In the genomic region with DNA sequence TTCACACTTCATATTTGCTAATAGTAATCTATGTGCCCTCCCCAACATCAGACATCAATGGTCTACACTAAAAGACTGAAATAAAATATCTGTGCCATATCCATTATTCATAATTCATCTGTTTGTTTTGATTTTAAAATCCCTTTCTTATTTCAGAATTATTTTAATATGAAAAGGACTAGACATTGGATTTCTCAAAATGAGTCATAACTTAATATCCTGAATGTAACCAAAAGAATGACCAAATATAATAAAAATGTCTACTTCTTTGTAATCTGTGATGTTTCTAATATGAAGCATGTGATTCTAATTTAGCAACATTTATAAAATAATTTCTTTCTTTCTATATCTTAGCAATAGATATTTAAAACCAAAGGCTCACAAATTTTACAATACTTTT, we compare ENCODE assay signal across 2 cellular contexts.
TF ChIP-seq lines count a peak whose summit lies in the region.

No MANE protein-coding gene starts in this region.

TF ChIP-seq in SK-N-SH treated with all-trans-retinoic acid at 6 μM for 48 hours, 23 proteins besides CTCF, POLR2A, EP300 and RAD21 (continued from another document):
- TF ChIP-seq, protein P1, sequence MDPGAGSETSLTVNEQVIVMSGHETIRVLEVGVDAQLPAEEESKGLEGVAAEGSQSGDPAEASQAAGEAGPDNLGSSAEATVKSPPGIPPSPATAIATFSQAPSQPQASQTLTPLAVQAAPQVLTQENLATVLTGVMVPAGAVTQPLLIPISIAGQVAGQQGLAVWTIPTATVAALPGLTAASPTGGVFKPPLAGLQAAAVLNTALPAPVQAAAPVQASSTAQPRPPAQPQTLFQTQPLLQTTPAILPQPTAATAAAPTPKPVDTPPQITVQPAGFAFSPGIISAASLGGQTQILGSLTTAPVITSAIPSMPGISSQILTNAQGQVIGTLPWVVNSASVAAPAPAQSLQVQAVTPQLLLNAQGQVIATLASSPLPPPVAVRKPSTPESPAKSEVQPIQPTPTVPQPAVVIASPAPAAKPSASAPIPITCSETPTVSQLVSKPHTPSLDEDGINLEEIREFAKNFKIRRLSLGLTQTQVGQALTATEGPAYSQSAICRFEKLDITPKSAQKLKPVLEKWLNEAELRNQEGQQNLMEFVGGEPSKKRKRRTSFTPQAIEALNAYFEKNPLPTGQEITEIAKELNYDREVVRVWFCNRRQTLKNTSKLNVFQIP (CRISPR knock-in tag; IDR thresholded peaks at IDR 0.05; ENCODE audit: borderline replicate concordance, low read depth) = no peak

TF ChIP-seq in SK-N-SH, 30 proteins besides CTCF, POLR2A, EP300 and RAD21 (continued from another document):
- TF ChIP-seq, protein P2, sequence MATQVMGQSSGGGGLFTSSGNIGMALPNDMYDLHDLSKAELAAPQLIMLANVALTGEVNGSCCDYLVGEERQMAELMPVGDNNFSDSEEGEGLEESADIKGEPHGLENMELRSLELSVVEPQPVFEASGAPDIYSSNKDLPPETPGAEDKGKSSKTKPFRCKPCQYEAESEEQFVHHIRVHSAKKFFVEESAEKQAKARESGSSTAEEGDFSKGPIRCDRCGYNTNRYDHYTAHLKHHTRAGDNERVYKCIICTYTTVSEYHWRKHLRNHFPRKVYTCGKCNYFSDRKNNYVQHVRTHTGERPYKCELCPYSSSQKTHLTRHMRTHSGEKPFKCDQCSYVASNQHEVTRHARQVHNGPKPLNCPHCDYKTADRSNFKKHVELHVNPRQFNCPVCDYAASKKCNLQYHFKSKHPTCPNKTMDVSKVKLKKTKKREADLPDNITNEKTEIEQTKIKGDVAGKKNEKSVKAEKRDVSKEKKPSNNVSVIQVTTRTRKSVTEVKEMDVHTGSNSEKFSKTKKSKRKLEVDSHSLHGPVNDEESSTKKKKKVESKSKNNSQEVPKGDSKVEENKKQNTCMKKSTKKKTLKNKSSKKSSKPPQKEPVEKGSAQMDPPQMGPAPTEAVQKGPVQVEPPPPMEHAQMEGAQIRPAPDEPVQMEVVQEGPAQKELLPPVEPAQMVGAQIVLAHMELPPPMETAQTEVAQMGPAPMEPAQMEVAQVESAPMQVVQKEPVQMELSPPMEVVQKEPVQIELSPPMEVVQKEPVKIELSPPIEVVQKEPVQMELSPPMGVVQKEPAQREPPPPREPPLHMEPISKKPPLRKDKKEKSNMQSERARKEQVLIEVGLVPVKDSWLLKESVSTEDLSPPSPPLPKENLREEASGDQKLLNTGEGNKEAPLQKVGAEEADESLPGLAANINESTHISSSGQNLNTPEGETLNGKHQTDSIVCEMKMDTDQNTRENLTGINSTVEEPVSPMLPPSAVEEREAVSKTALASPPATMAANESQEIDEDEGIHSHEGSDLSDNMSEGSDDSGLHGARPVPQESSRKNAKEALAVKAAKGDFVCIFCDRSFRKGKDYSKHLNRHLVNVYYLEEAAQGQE (IDR thresholded peaks at IDR 0.05; ENCODE audit: low read depth, low read length) = no peak
- no peak for TF ChIP-seq MEF2A (IDR thresholded peaks at IDR 0.05; ENCODE audit: borderline replicate concordance, low read depth)
- TF ChIP-seq EZH2phosphoT487 (IDR thresholded peaks at IDR 0.05; ENCODE audit: borderline replicate concordance, low read depth) = no peak
- no peak for TF ChIP-seq RFX5 (IDR thresholded peaks at IDR 0.05; ENCODE audit: low read length)
- no peak for TF ChIP-seq JUND (IDR thresholded peaks at IDR 0.05)
- no peak for TF ChIP-seq POLR2AphosphoS5 (IDR thresholded peaks at IDR 0.05; ENCODE audit: low read depth, low read length)
- no peak for TF ChIP-seq CHD2 (IDR thresholded peaks at IDR 0.05; ENCODE audit: low read length, partially characterized antibody)
- no peak for TF ChIP-seq SMC3 (IDR thresholded peaks at IDR 0.05; ENCODE audit: low read depth, low read length)
- TF ChIP-seq ELF1 (IDR thresholded peaks at IDR 0.05) = no peak
- TF ChIP-seq, protein P3, sequence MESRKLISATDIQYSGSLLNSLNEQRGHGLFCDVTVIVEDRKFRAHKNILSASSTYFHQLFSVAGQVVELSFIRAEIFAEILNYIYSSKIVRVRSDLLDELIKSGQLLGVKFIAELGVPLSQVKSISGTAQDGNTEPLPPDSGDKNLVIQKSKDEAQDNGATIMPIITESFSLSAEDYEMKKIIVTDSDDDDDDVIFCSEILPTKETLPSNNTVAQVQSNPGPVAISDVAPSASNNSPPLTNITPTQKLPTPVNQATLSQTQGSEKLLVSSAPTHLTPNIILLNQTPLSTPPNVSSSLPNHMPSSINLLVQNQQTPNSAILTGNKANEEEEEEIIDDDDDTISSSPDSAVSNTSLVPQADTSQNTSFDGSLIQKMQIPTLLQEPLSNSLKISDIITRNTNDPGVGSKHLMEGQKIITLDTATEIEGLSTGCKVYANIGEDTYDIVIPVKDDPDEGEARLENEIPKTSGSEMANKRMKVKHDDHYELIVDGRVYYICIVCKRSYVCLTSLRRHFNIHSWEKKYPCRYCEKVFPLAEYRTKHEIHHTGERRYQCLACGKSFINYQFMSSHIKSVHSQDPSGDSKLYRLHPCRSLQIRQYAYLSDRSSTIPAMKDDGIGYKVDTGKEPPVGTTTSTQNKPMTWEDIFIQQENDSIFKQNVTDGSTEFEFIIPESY (IDR thresholded peaks at IDR 0.05; ENCODE audit: borderline replicate concordance, low read depth) = no peak
- no peak for TF ChIP-seq FOSL2 (IDR thresholded peaks at IDR 0.05; ENCODE audit: borderline replicate concordance, low read depth)
- TF ChIP-seq, protein P4, sequence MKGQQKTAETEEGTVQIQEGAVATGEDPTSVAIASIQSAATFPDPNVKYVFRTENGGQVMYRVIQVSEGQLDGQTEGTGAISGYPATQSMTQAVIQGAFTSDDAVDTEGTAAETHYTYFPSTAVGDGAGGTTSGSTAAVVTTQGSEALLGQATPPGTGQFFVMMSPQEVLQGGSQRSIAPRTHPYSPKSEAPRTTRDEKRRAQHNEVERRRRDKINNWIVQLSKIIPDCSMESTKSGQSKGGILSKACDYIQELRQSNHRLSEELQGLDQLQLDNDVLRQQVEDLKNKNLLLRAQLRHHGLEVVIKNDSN (IDR thresholded peaks at IDR 0.05; ENCODE audit: borderline replicate concordance, low read depth) = no peak
- no peak for TF ChIP-seq RXRA (IDR thresholded peaks at IDR 0.05; ENCODE audit: borderline replicate concordance, low read depth)
- TF ChIP-seq RCOR1 (IDR thresholded peaks at IDR 0.05; ENCODE audit: low read length) = no peak
- no peak for TF ChIP-seq TCF12 (IDR thresholded peaks at IDR 0.05)
